Comparison of ENCODE assay signal across 8 cellular contexts in genomic region chr9:117944750-117945149, GRCh38.
A peak's percentile ranks its signal among the peaks of the same experiment; 100 is the strongest.
DNase-seq lines count a peak whose midpoint lies in the region; ATAC-seq, FAIRE-seq and TF ChIP-seq lines count a peak whose summit lies in the region.
"Not testable (repeated sequence)": the region's sequence is repeated elsewhere in the genome, so short reads cannot be mapped to it uniquely, and the experiment has no call there.

No MANE protein-coding gene starts in this region.

- not testable (repeated sequence) for H3K36me3 Mint-ChIP-seq in GM23338 (ENCODE audit: low read depth); progenitor cell of endocrine pancreas (ENCODE audit: insufficient read depth)

- H3K4me1 Mint-ChIP-seq in GM23338 (peaks cover 11% of the 10 kb centered on the region; the same call in 2 of the 3 replicates), progenitor cell of endocrine pancreas (ENCODE audit: low read depth) (peaks cover 10% of the 10 kb centered on the region)

- not testable (repeated sequence) for TF ChIP-seq CTCF in GM23338 (conservative IDR thresholded peaks at IDR 0.05; ENCODE audit: low read depth in 2 of 2); breast epithelium (IDR thresholded peaks at IDR 0.05); bronchial epithelial cell (IDR thresholded peaks at IDR 0.05; ENCODE audit: insufficient read depth, low read length, severe bottlenecking); epithelial cell of esophagus (IDR thresholded peaks at IDR 0.05; ENCODE audit: insufficient read depth, low read depth, low read length, missing control alignments); esophagus squamous epithelium (IDR thresholded peaks at IDR 0.05); progenitor cell of endocrine pancreas (IDR thresholded peaks at IDR 0.05; ENCODE audit: unreplicated experiment); stomach (IDR thresholded peaks at IDR 0.05)

- H3K4me1 ChIP-seq in GM23338 (ENCODE audit: insufficient read depth); breast epithelium; neuron (ENCODE audit: insufficient read depth, low read length); stomach: not testable (repeated sequence)
- H3K4me1 ChIP-seq in esophagus squamous epithelium, result peaks cover 0 to 17% (median 0%) of the 10 kb centered on the region in 3 donors

- intact Hi-C loops in breast epithelium (cut with DNase I; ENCODE audit: low total_unique reads); esophagus squamous epithelium (cut with DNase I); stomach (cut with DNase I; ENCODE audit: low total_unique reads): not testable (repeated sequence)

- not testable (repeated sequence) for H3K4me2 ChIP-seq in GM23338

- TF ChIP-seq EP300 in stomach (IDR thresholded peaks at IDR 0.05), result not testable (repeated sequence)

- H3K27ac ChIP-seq in GM23338 (ENCODE audit: low read depth) (0 out of 2 replicates have a peak overlapping the region, but pooled peaks have one; percentile 34), breast epithelium (peak overlapping the region; percentile 48 to 59), esophagus squamous epithelium (peak overlapping the region; percentile 9 to 59 (median 39)), stomach (peak overlapping the region in 4 of 5 donors; percentile 2 to 61 (median 48))

- not testable (repeated sequence) for TF ChIP-seq POLR2A in breast epithelium (IDR thresholded peaks at IDR 0.05); esophagus squamous epithelium (IDR thresholded peaks at IDR 0.05); stomach (IDR thresholded peaks at IDR 0.05)

- not testable (repeated sequence) for H3F3A ChIP-seq in GM23338 (replicated peaks; ENCODE audit: low read depth)

- 29 to 53% methylated on average over 3 of the region's 3 CpGs for WGBS in esophagus squamous epithelium, 2 donors
- 31 to 45% (median 39%) methylated on average over 3 of the region's 3 CpGs for WGBS in stomach, 5 donors

- DNase-seq in GM23338 (ENCODE audit: low spot score); breast epithelium (ENCODE audit: low spot score in 2 of 2); esophagus squamous epithelium (lab: John Stamatoyannopoulos, UW); progenitor cell of endocrine pancreas (ENCODE audit: low spot score, unreplicated experiment); stomach: not testable (repeated sequence)
- peak; percentile 51 for DNase-seq in bronchial epithelial cell (ENCODE audit: low read depth)
- peak; percentile 19 for DNase-seq in epithelial cell of esophagus (ENCODE audit: low read depth)

- H3K27ac Mint-ChIP-seq in GM23338, result not testable (repeated sequence)
- peak overlapping the region; percentile 12 for H3K27ac Mint-ChIP-seq in progenitor cell of endocrine pancreas

- peaks cover 53% of the 10 kb centered on the region for H3K9me3 Mint-ChIP-seq in GM23338
- not testable (repeated sequence) for H3K9me3 Mint-ChIP-seq in progenitor cell of endocrine pancreas (ENCODE audit: low read depth)

- H3K79me2 ChIP-seq in GM23338 (replicated peaks; ENCODE audit: insufficient read depth), result not testable (repeated sequence)

- H3K4me3 ChIP-seq in GM23338; breast epithelium; bronchial epithelial cell (ENCODE audit: low read depth, low read length); epithelial cell of esophagus (ENCODE audit: low read length); esophagus squamous epithelium; neuron (ENCODE audit: low read length); stomach: not testable (repeated sequence)

- ATAC-seq in GM23338, result not testable (repeated sequence)

- H2AFZ ChIP-seq in GM23338 (peak overlapping the region; percentile 76; the same call in 1 of the 2 replicates), neuron (ENCODE audit: low read depth, low read length) (peak overlapping the region; percentile 54)

- H3K4me3 Mint-ChIP-seq in GM23338; progenitor cell of endocrine pancreas (ENCODE audit: low read depth): not testable (repeated sequence)

- H3K27me3 Mint-ChIP-seq in GM23338 (ENCODE audit: insufficient read depth, low read depth, poor library complexity); progenitor cell of endocrine pancreas: not testable (repeated sequence)

- not testable (repeated sequence) for H4K20me1 ChIP-seq in GM23338 (replicated peaks; ENCODE audit: insufficient read depth)

- not testable (repeated sequence) for H3K36me3 ChIP-seq in GM23338 (ENCODE audit: insufficient read depth); breast epithelium; bronchial epithelial cell (ENCODE audit: control insufficient read depth, insufficient read depth, low read length); esophagus squamous epithelium; neuron (ENCODE audit: insufficient read depth, low read length); stomach

- not testable (repeated sequence) for H3K9me3 ChIP-seq in breast epithelium; esophagus squamous epithelium; neuron (ENCODE audit: low read length); stomach

- H3K9me2 ChIP-seq in GM23338 (ENCODE audit: insufficient read depth), result not testable (repeated sequence)

- FAIRE-seq in bronchial epithelial cell (lab: Jason Lieb, UNC), result not testable (repeated sequence)

- not testable (repeated sequence) for H3K27me3 ChIP-seq in GM23338 (ENCODE audit: insufficient read depth); breast epithelium; bronchial epithelial cell (ENCODE audit: control insufficient read depth, insufficient read depth, low read length); esophagus squamous epithelium; neuron (ENCODE audit: insufficient read depth, low read length); stomach
